ENCODE assay signal across 26 cellular contexts in the genomic region with DNA sequence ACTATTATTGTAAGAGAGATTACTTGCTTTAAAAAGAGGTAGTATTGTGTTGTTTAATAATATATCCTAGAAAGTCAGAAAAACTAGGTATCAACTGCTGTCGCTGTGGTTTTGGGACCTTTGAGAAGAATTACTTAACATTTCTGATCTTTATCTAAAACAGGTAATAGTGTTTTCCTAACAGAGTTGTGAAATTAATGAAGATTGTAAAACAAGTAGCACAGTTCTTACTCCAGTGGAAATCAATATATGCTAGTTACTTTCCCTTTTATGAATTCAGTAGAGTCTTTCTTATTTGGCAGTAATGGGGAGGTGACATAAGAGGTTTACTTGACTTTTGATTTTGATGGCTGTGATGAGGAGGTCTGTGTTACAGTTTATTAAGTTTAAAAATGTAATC.
"Had no signal": no experiment of that assay in that cellular context is flagged by ENCODE, and none has a peak within 500 bp of the region (broad histone marks: within the 10 kb centered on the region; RNA-seq: fewer than 3 reads in every experiment).

No MANE protein-coding gene starts in this region.

- ATAC-seq: effector memory CD8-positive, alpha-beta T cell; esophagus mucosa; gastrocnemius medialis; heart right ventricle; left cardiac atrium; lower lobe of right lung; mucosa of descending colon; naive thymus-derived CD8-positive, alpha-beta T cell had no signal

- H3K4me3 Mint-ChIP-seq: dendritic cell treated with granulocyte-macrophage colony-stimulating factor and Interleukin-4, amounts not matched to agents 40 ng/mL and 50 ng/mL, for 4 days; effector memory CD8-positive, alpha-beta T cell; endodermal cell; mesothelial cell of epicardium; naive B cell; naive thymus-derived CD8-positive, alpha-beta T cell had no signal

- H3K27ac Mint-ChIP-seq: dendritic cell treated with granulocyte-macrophage colony-stimulating factor and Interleukin-4, amounts not matched to agents 40 ng/mL and 50 ng/mL, for 4 days; effector memory CD8-positive, alpha-beta T cell; endodermal cell; mesothelial cell of epicardium; naive B cell; naive thymus-derived CD8-positive, alpha-beta T cell had no signal

- H3K4me1 Mint-ChIP-seq: endodermal cell; mesothelial cell of epicardium; naive B cell; naive thymus-derived CD8-positive, alpha-beta T cell had no signal

- H3K4me3 ChIP-seq: colonic mucosa, esophagus squamous epithelium, gastrocnemius medialis, heart right ventricle, left ventricle myocardium inferior, lower lobe of right lung, mucosa of descending colon had no signal

- H3K27me3 ChIP-seq: colonic mucosa, esophagus squamous epithelium, gastrocnemius medialis, heart right ventricle had no signal

- H3K36me3 ChIP-seq: colonic mucosa, gastrocnemius medialis had no signal

- DNase-seq: colonic mucosa; cortex of kidney; effector CD8-positive, alpha-beta T cell; effector memory CD8-positive, alpha-beta T cell; endodermal cell; erythroblast; esophagus squamous epithelium; foreskin fibroblast; foreskin melanocyte; gastrocnemius medialis; glutamatergic neuron; head of caudate nucleus; heart right ventricle; hippocampal formation; left cardiac atrium; left ventricle myocardium inferior; lower lobe of right lung; mesenchymal stem cell; mucosa of descending colon; naive B cell; naive thymus-derived CD8-positive, alpha-beta T cell had no signal

- H3K9me3 Mint-ChIP-seq: dendritic cell treated with granulocyte-macrophage colony-stimulating factor and Interleukin-4, amounts not matched to agents 40 ng/mL and 50 ng/mL, for 4 days; effector memory CD8-positive, alpha-beta T cell; naive B cell had no signal

- H3K27ac ChIP-seq: colonic mucosa, epithelial cell of prostate, esophagus squamous epithelium, gastrocnemius medialis, heart right ventricle, left ventricle myocardium inferior, lower lobe of right lung had no signal

- FAIRE-seq: keratinocyte had no signal

- H3K4me1 ChIP-seq: colonic mucosa, esophagus squamous epithelium, gastrocnemius medialis, heart right ventricle, left ventricle myocardium inferior, lower lobe of right lung had no signal

- H3K9me3 ChIP-seq: colonic mucosa, esophagus squamous epithelium, gastrocnemius medialis, heart right ventricle, left ventricle myocardium inferior, lower lobe of right lung, mucosa of descending colon had no signal

- H3K27me3 Mint-ChIP-seq: dendritic cell treated with granulocyte-macrophage colony-stimulating factor and Interleukin-4, amounts not matched to agents 40 ng/mL and 50 ng/mL, for 4 days; effector memory CD8-positive, alpha-beta T cell; naive B cell; naive thymus-derived CD8-positive, alpha-beta T cell had no signal
